Comparison of ENCODE assay signal across 22 cellular contexts in the genomic region with DNA sequence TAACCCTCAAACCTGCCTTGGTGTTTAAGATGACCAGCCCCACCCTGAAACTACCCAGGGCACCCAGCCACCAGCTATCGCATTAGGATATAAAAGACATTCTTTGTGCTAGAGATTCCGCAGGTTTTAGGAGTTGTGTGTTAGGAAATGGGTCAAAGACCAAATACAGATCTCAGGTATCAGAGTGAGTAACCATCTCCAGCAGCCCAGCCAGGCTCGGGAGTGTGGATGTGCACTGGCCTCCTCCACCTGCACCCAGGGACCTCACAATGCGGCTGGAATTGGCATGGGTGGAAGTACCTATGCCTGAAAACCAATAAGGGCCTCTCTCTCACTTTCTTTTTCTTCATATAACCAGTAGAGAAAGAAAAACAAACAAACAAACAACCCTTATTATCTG. TPM values are rescaled to one million over a fixed set of nuclear protein-coding genes. Genes with fewer than 3 reads are reported as not detected.
A peak's percentile ranks its signal among the peaks of the same experiment; 100 is the strongest.
DNase-seq lines count a peak whose midpoint lies in the region; ATAC-seq, FAIRE-seq and TF ChIP-seq lines count a peak whose summit lies in the region.
"Had no signal": no experiment of that assay in that cellular context is flagged by ENCODE, and none has a peak within 500 bp of the region (broad histone marks: within the 10 kb centered on the region; RNA-seq: fewer than 3 reads in every experiment).

No MANE protein-coding gene starts in this region.

- no peak overlapping the region for H2AFZ ChIP-seq in HepG2 (ENCODE audit: low read length)

- no peaks in the 10 kb centered on the region for H3K79me2 ChIP-seq in HepG2 (ENCODE audit: insufficient read depth, low read length)

- CTCF ChIA-PET in HepG2 (lab: Yijun Ruan, JAX; ENCODE audit: low intra/inter-chr PET ratio, low total read pairs) = no interaction called here

- no peak overlapping the region for H3K4me2 ChIP-seq in HepG2 (ENCODE audit: low read depth, low read length)
- H3K4me2 ChIP-seq: A549; BLaER1 treated with 17β-estradiol and CSF1 and Interleukin-3, amounts not matched to agents 10 nM and 100 nM had no signal

- H3K36me3 ChIP-seq in HepG2 (replicated peaks in 1 of 2; ENCODE audit: control insufficient read depth in 1 of 2, insufficient read depth in 2 of 2, low read length in 2 of 2) (no peaks in the 10 kb centered on the region), right lobe of liver (no peaks in the 10 kb centered on the region), esophagus muscularis mucosa (no peaks in the 10 kb centered on the region), upper lobe of right lung (no peaks in the 10 kb centered on the region)

- no peaks in the 10 kb centered on the region for H4K20me1 ChIP-seq in HepG2 (ENCODE audit: insufficient read depth, low read length)
- H4K20me1 ChIP-seq: BLaER1 treated with 17β-estradiol and CSF1 and Interleukin-3, amounts not matched to agents 10 nM and 100 nM had no signal

- peak; percentile 18 for FAIRE-seq in HepG2 (lab: Jason Lieb, UNC)
- FAIRE-seq: A549, D721Med, G401.6, GM12891 had no signal

- TF ChIP-seq RAD21 in HepG2 (CRISPR knock-in tag; IDR thresholded peaks at IDR 0.05) = no peak

- WGBS in HepG2 (ENCODE audit: low lambda C conversion rate) = 11% methylated on average over 4 of the region's 4 CpGs
- WGBS in right lobe of liver (ENCODE audit: insufficient coverage, low coverage, low lambda C conversion rate, missing lambda C conversion rate) = 69% methylated on average over 4 of the region's 4 CpGs
- 81% methylated on average over 4 of the region's 4 CpGs for WGBS in esophagus muscularis mucosa

- DNase-seq in HepG2 (ENCODE audit: low spot score) (no peak), right lobe of liver (no peak), esophagus muscularis mucosa (ENCODE audit: extremely low spot score) (peak; percentile 68), upper lobe of right lung (peak; percentile 22)
- no peak for DNase-seq in stimulated activated CD4-positive, alpha-beta T cell treated with anti-CD3 and anti-CD28 coated beads, Interleukin-4, amount 100 ng/mL, for 4 hours
- DNase-seq: AML-193; Caco-2; Calu3; CD4-positive, alpha-beta T cell; CD8-positive, alpha-beta T cell; DMS79 treated with DMSO at 0.1 percent for 48 hours; GF-D8 had no signal

- ATAC-seq in HepG2 = peak; percentile 65
- no peak for ATAC-seq in right lobe of liver
- no peak for ATAC-seq in upper lobe of right lung
- ATAC-seq in GM18517 (IDR thresholded peaks at IDR 0.05; ENCODE audit: unreplicated experiment) = no peak
- ATAC-seq: A549; CD8-positive, alpha-beta T cell had no signal

- no peak for TF ChIP-seq POLR2A in HepG2 (IDR thresholded peaks at IDR 0.05; ENCODE audit: insufficient read depth in 1 of 2, low read depth in 2 of 2, low read length in 2 of 2)
- no peak for TF ChIP-seq POLR2A in right lobe of liver (IDR thresholded peaks at IDR 0.05)
- TF ChIP-seq POLR2A in esophagus muscularis mucosa (IDR thresholded peaks at IDR 0.05; ENCODE audit: low read depth) = no peak

- no peaks in the 10 kb centered on the region for H3K4me1 ChIP-seq in HepG2 (ENCODE audit: insufficient read depth, low read length)
- H3K4me1 ChIP-seq in right lobe of liver = no peaks in the 10 kb centered on the region
- H3K4me1 ChIP-seq in esophagus muscularis mucosa = no peaks in the 10 kb centered on the region
- no peaks in the 10 kb centered on the region for H3K4me1 ChIP-seq in upper lobe of right lung
- H3K4me1 ChIP-seq: A549 had no signal

- POLR2A ChIA-PET in HepG2 (lab: Yijun Ruan, JAX) = no interaction called here

- in situ Hi-C loops in HepG2 (cut with HindIII; ENCODE audit: extremely low pct_ligation_motif_present, low pct_unique_long_range_greater_than_20kb) = loop anchor here (10.0 kb wide), 1 partner anchor 63 kb away; no protein-coding TSS in a partner anchor

- H3K9ac ChIP-seq in HepG2 (ENCODE audit: insufficient read depth, low read depth, low read length) = no peak overlapping the region
- H3K9ac ChIP-seq: BLaER1 treated with 17β-estradiol and CSF1 and Interleukin-3, amounts not matched to agents 10 nM and 100 nM had no signal

- no peak for TF ChIP-seq EP300 in HepG2 (IDR thresholded peaks at IDR 0.05; ENCODE audit: low read depth in 2 of 2, low read length in 2 of 2)
- TF ChIP-seq EP300 in HepG2 (CRISPR knock-in tag; IDR thresholded peaks at IDR 0.05; ENCODE audit: borderline replicate concordance) = no peak
- TF ChIP-seq EP300 in esophagus muscularis mucosa (IDR thresholded peaks at IDR 0.05) = no peak

- intact Hi-C loops in HepG2 (cut with micrococcal nuclease; ENCODE audit: unreplicated experiment) = no loop called here
- intact Hi-C loops in right lobe of liver (cut with DNase I) = no loop called here
- intact Hi-C loops in esophagus muscularis mucosa (cut with DNase I) = no loop called here
- intact Hi-C loops in upper lobe of right lung (cut with DNase I) = no loop called here

- peaks cover 1 to 19% of the 10 kb centered on the region in 2 experiments; a peak in 1 of 5 replicates for H3K27me3 ChIP-seq in HepG2 (ENCODE audit: control insufficient read depth in 1 of 2, insufficient read depth in 2 of 2, low read length in 2 of 2)
- no peaks in the 10 kb centered on the region for H3K27me3 ChIP-seq in right lobe of liver
- no peaks in the 10 kb centered on the region for H3K27me3 ChIP-seq in esophagus muscularis mucosa
- no peaks in the 10 kb centered on the region for H3K27me3 ChIP-seq in upper lobe of right lung
- H3K27me3 ChIP-seq: BLaER1 treated with 17β-estradiol and CSF1 and Interleukin-3, amounts not matched to agents 10 nM and 100 nM had no signal

- H3K9me3 ChIP-seq in HepG2 (ENCODE audit: low read length) (peaks cover 18% of the 10 kb centered on the region), right lobe of liver (no peaks in the 10 kb centered on the region), esophagus muscularis mucosa (peaks cover 0 to 28% (median 17%) of the 10 kb centered on the region in 4 donors), upper lobe of right lung (no peaks in the 10 kb centered on the region)
- H3K9me3 ChIP-seq: A549, Caco-2 had no signal

- H3K27ac ChIP-seq in HepG2 (ENCODE audit: extremely low read length, insufficient read depth, low read length) (no peak overlapping the region), right lobe of liver (no peak overlapping the region), esophagus muscularis mucosa (replicated peaks in 1 of 4) (no peak overlapping the region), upper lobe of right lung (no peak overlapping the region)
- H3K27ac ChIP-seq: 22Rv1; A549; BLaER1 treated with 17β-estradiol and CSF1 and Interleukin-3, amounts not matched to agents 10 nM and 100 nM; C4-2B had no signal

- no peak overlapping the region for H3K4me3 ChIP-seq in HepG2 (replicated peaks in 1 of 3; ENCODE audit: insufficient read depth in 1 of 3, low read depth in 2 of 3, low read length in 3 of 3)
- no peak overlapping the region for H3K4me3 ChIP-seq in right lobe of liver
- H3K4me3 ChIP-seq in esophagus muscularis mucosa = no peak overlapping the region
- no peak overlapping the region for H3K4me3 ChIP-seq in upper lobe of right lung
- H3K4me3 ChIP-seq: A549; BLaER1 treated with 17β-estradiol and CSF1 and Interleukin-3, amounts not matched to agents 10 nM and 100 nM had no signal

- no TSS peak for BruUV-seq in HepG2 (replicated peaks; lab: Mats Ljungman, UMichigan)

- TF ChIP-seq CTCF in HepG2 (CRISPR knock-in tag; IDR thresholded peaks at IDR 0.05) (no peak), right lobe of liver (IDR thresholded peaks at IDR 0.05) (no peak), esophagus muscularis mucosa (IDR thresholded peaks at IDR 0.05) (no peak), upper lobe of right lung (IDR thresholded peaks at IDR 0.05) (no peak)

TF ChIP-seq in HepG2, 621 proteins besides CTCF, POLR2A, EP300 and RAD21 (continues in another document):
- TF ChIP-seq SAP130 (CRISPR knock-in tag; IDR thresholded peaks at IDR 0.05; ENCODE audit: low read depth) = no peak

RNA-seq across cellular contexts. Expression of a gene that starts 51.1 kb away (rescaled TPM):
- not detected in 2 replicates for total RNA-seq in HepG2 (2016; rRNA removed; fragmentation: Illumina TruSeq; extraction: Trizol)
- not detected in 2 replicates for total RNA-seq in HepG2 (2016; cell fraction: cytosol; rRNA removed; fragmentation: Illumina TruSeq; extraction: Trizol; ENCODE audit: low read depth)
- not detected in 2 replicates for total RNA-seq in HepG2 (2016; cell fraction: insoluble cytoplasmic fraction; rRNA removed; fragmentation: Illumina TruSeq; extraction: Trizol)
- not detected in 2 replicates for total RNA-seq in HepG2 (2016; cell fraction: membrane; rRNA removed; fragmentation: Illumina TruSeq; extraction: Trizol)
- not detected in 2 replicates for total RNA-seq in HepG2 (2016; cell fraction: nucleus; rRNA removed; fragmentation: Illumina TruSeq; extraction: Trizol)
- polyA plus RNA-seq in HepG2 (2011; rRNA removed) = not detected in 2 replicates
- not detected in 2 replicates for polyA plus RNA-seq in HepG2 (2011; cell fraction: cytosol; rRNA removed)
- polyA plus RNA-seq in HepG2 (2011; cell fraction: nucleus; rRNA removed) = not detected in 2 replicates
- polyA plus RNA-seq in HepG2 (2012) = not detected in 2 replicates
- polyA plus RNA-seq in HepG2 (2016; cell fraction: cytosol; fragmentation: Illumina TruSeq; extraction: Trizol; ENCODE audit: low read depth) = not detected in 2 replicates
- not detected in 2 replicates for polyA plus RNA-seq in HepG2 (2016; cell fraction: insoluble cytoplasmic fraction; fragmentation: Illumina TruSeq; extraction: Trizol; ENCODE audit: low read depth)
- polyA plus RNA-seq in HepG2 (2016; cell fraction: membrane; fragmentation: Illumina TruSeq; extraction: Trizol; ENCODE audit: low read depth) = not detected in 2 replicates
- polyA plus RNA-seq in HepG2 (2016; cell fraction: nucleus; fragmentation: Illumina TruSeq; extraction: Trizol; ENCODE audit: insufficient read depth, low read depth) = not detected in 2 replicates
- not detected in 2 replicates for polyA minus RNA-seq in HepG2 (2011; rRNA and poly(A)+ RNA removed; ENCODE audit: low replicate concordance)
- not detected in 2 replicates for polyA minus RNA-seq in HepG2 (2011; cell fraction: cytosol; rRNA and poly(A)+ RNA removed)
- not detected in 2 replicates for polyA minus RNA-seq in HepG2 (2011; cell fraction: nucleus; rRNA and poly(A)+ RNA removed)
- total RNA-seq in right lobe of liver = 1 to 10 TPM; 1.1 to 4.6 (median 1.5) TPM
- 10 to 100 TPM in 1 of 4 donors, 1 to 10 TPM in 2, not detected in 1; 1.2 to 13.8 (median 1.5) TPM for total RNA-seq in esophagus muscularis mucosa
- 9.6 TPM for total RNA-seq in upper lobe of right lung
- total RNA-seq: A172, Caco-2, Calu3 had no signal
- polyA plus RNA-seq: A549, BJ had no signal

Comparison
In these comparisons a context has a peak if more than half of its experiments do, and no peak if none do; other contexts are left out.
1. DNase-seq: peak in esophagus muscularis mucosa (single experiment) and upper lobe of right lung (single experiment); none in HepG2 (single experiment), right lobe of liver (0 of 3) and stimulated activated CD4-positive, alpha-beta T cell treated with anti-CD3 and anti-CD28 coated beads, Interleukin-4, amount 100 ng/mL, for 4 hours (0 of 2).